In the genomic region with DNA sequence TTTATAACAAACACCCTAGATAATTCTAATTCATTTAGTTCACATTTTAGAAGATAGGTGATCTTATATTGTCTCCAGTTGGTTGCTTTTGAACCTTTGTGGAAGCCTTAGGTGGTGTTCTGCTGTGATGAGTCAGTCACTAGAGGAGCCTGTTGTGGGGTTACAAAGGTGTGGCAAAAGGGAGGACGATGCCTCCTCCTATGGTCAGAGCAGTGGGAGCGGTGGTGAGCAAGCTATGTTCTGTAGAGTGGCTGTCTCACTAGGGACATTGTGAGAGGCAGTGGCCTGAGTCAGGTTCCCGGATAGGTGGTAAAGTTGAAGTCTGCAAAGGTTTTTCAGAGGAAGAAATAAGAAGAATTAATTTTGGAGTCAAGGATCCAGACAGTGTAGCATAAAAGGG, we compare ENCODE assay signal across 14 cellular contexts.
"Had no signal": no experiment of that assay in that cellular context is flagged by ENCODE, and none has a peak within 500 bp of the region (broad histone marks: within the 10 kb centered on the region; RNA-seq: fewer than 3 reads in every experiment).

No MANE protein-coding gene starts in this region.

- DNase-seq: activated B cell treated with CpG ODN at 0.5 μM for 24 hours, activated T-cell treated with anti-CD3 and anti-CD28 coated beads for 4 hours had no signal

- H3K27ac Mint-ChIP-seq: activated B cell treated with CpG ODN at 0.5 μM for 24 hours; activated CD4-positive, alpha-beta T cell treated with anti-CD3 and anti-CD28 coated beads, Interleukin-2, amount 10 ng/mL, durations not matched to agents 7 days and 5 days; activated naive CD4-positive, alpha-beta T cell treated with anti-CD3 and anti-CD28 coated beads, Interleukin-2, amount 50 U/mL, for 24 hours; activated T-helper 2 cell treated with anti-CD3 and anti-CD28 coated beads, Interferon-gamma antibody, Interleukin-2, Interleukin-4, amounts not matched to agents 10 μg/mL and 5 μg/mL and 100 μg/mL, durations not matched to agents 14 hours and 24 hours and 36 hours; nephron progenitor cell; stimulated activated effector memory CD8-positive, alpha-beta T cell treated with anti-CD3 and anti-CD28 coated beads, Interleukin-12 subunit alpha, Interleukin-12 subunit beta, amount 100 ng/mL, for 72 hours; T-helper 1 cell treated with Interleukin-12 subunit alpha and Interleukin-12 subunit beta and Interleukin-4 antibody, amounts not matched to agents 30 μg/mL and 1 μg/mL, for 36 hours had no signal

- H3K4me1 Mint-ChIP-seq: activated CD4-positive, alpha-beta T cell treated with anti-CD3 and anti-CD28 coated beads, Interleukin-2, amount 10 ng/mL, durations not matched to agents 7 days and 5 days; activated naive CD4-positive, alpha-beta T cell treated with anti-CD3 and anti-CD28 coated beads, Interleukin-2, amount 50 U/mL, for 24 hours; central memory CD8-positive, alpha-beta T cell; nephron progenitor cell; stimulated activated effector memory CD8-positive, alpha-beta T cell treated with anti-CD3 and anti-CD28 coated beads, Interleukin-12 subunit alpha, Interleukin-12 subunit beta, amount 100 ng/mL, for 72 hours had no signal

- H3K36me3 ChIP-seq: heart left ventricle, ovary, right atrium auricular region, tibial nerve had no signal

- H3K36me3 Mint-ChIP-seq: activated naive CD4-positive, alpha-beta T cell treated with anti-CD3 and anti-CD28 coated beads, Interleukin-2, amount 50 U/mL, for 24 hours; stimulated activated effector memory CD8-positive, alpha-beta T cell treated with anti-CD3 and anti-CD28 coated beads, Interleukin-12 subunit alpha, Interleukin-12 subunit beta, amount 100 ng/mL, for 72 hours had no signal

- H3K4me3 Mint-ChIP-seq: activated B cell treated with CpG ODN at 0.5 μM for 24 hours; activated CD4-positive, alpha-beta T cell treated with anti-CD3 and anti-CD28 coated beads, Interleukin-2, amount 10 ng/mL, durations not matched to agents 7 days and 5 days; activated naive CD4-positive, alpha-beta T cell treated with anti-CD3 and anti-CD28 coated beads, Interleukin-2, amount 50 U/mL, for 24 hours; central memory CD8-positive, alpha-beta T cell; nephron progenitor cell; stimulated activated effector memory CD8-positive, alpha-beta T cell treated with anti-CD3 and anti-CD28 coated beads, Interleukin-12 subunit alpha, Interleukin-12 subunit beta, amount 100 ng/mL, for 72 hours; T-helper 1 cell treated with Interleukin-12 subunit alpha and Interleukin-12 subunit beta and Interleukin-4 antibody, amounts not matched to agents 30 μg/mL and 1 μg/mL, for 36 hours had no signal

- H3K4me2 ChIP-seq: smooth muscle cell had no signal

- H3K9me3 Mint-ChIP-seq: activated B cell treated with CpG ODN at 0.5 μM for 24 hours; activated CD4-positive, alpha-beta T cell treated with anti-CD3 and anti-CD28 coated beads, Interleukin-2, amount 10 ng/mL, durations not matched to agents 7 days and 5 days; activated naive CD4-positive, alpha-beta T cell treated with anti-CD3 and anti-CD28 coated beads, Interleukin-2, amount 50 U/mL, for 24 hours; activated T-helper 2 cell treated with anti-CD3 and anti-CD28 coated beads, Interferon-gamma antibody, Interleukin-2, Interleukin-4, amounts not matched to agents 10 μg/mL and 5 μg/mL and 100 μg/mL, durations not matched to agents 14 hours and 24 hours and 36 hours; central memory CD8-positive, alpha-beta T cell; nephron progenitor cell; stimulated activated effector memory CD8-positive, alpha-beta T cell treated with anti-CD3 and anti-CD28 coated beads, Interleukin-12 subunit alpha, Interleukin-12 subunit beta, amount 100 ng/mL, for 72 hours; T-helper 1 cell treated with Interleukin-12 subunit alpha and Interleukin-12 subunit beta and Interleukin-4 antibody, amounts not matched to agents 30 μg/mL and 1 μg/mL, for 36 hours had no signal

- H3K27me3 ChIP-seq: heart left ventricle, ovary, right atrium auricular region, tibial nerve had no signal

- H3K27ac ChIP-seq: ovary, tibial nerve had no signal

- H3K9me3 ChIP-seq: heart left ventricle, ovary, right atrium auricular region, tibial nerve had no signal

- H3K4me3 ChIP-seq: heart left ventricle, ovary, right atrium auricular region, smooth muscle cell, tibial nerve had no signal

- H3K27me3 Mint-ChIP-seq: activated B cell treated with CpG ODN at 0.5 μM for 24 hours; activated naive CD4-positive, alpha-beta T cell treated with anti-CD3 and anti-CD28 coated beads, Interleukin-2, amount 50 U/mL, for 24 hours; central memory CD8-positive, alpha-beta T cell had no signal

- H3K4me1 ChIP-seq: tibial nerve had no signal
